Comparison of ENCODE assay signal across 27 cellular contexts in genomic region chr1:22827666-22828065, GRCh38.
DNase-seq lines count a peak whose midpoint lies in the region; ATAC-seq, FAIRE-seq and TF ChIP-seq lines count a peak whose summit lies in the region.
"Had no signal": no experiment of that assay in that cellular context is flagged by ENCODE, and none has a peak within 500 bp of the region (broad histone marks: within the 10 kb centered on the region; RNA-seq: fewer than 3 reads in every experiment).

No MANE protein-coding gene starts in this region.

- no peak overlapping the region for H2AK5ac ChIP-seq in trophoblast cell (ENCODE audit: low read length)

- H3K4ac ChIP-seq in trophoblast cell (ENCODE audit: low read depth, low read length): no peak overlapping the region

- H3K23ac ChIP-seq in trophoblast cell (ENCODE audit: low read length): no peak overlapping the region

- peaks cover 16% of the 10 kb centered on the region for H3K79me1 ChIP-seq in trophoblast cell (ENCODE audit: low read length)

- no peak for ATAC-seq in SK-N-SH treated with all-trans-retinoic acid at 6 μM for 48 hours
- ATAC-seq: activated CD8-positive, alpha-beta T cell treated with anti-CD3 and anti-CD28 coated beads for 36 hours; activated naive CD4-positive, alpha-beta T cell treated with anti-CD3 and anti-CD28 coated beads, Interleukin-2, amount 50 U/mL, for 72 hours; gastrocnemius medialis; mucosa of descending colon; stimulated activated naive B cell treated with anti-CD40 and anti-IgM and Interleukin-4, amounts not matched to agents 10 μg/mL and 1 μg/mL and 100 μg/mL, for 72 hours had no signal

- no peak for TF ChIP-seq CTCF in SK-N-SH (IDR thresholded peaks at IDR 0.05)
- no peak for TF ChIP-seq CTCF in RWPE1 (conservative IDR thresholded peaks at IDR 0.05; ENCODE audit: low read depth)
- TF ChIP-seq CTCF in hepatocyte (IDR thresholded peaks at IDR 0.05; ENCODE audit: poor library complexity): no peak
- no peak for TF ChIP-seq CTCF in GM13976 (IDR thresholded peaks at IDR 0.05; ENCODE audit: borderline replicate concordance, control extremely low read depth, extremely low read depth, insufficient read depth, missing control alignments)

- H3K9me3 ChIP-seq in SK-N-SH: no peaks in the 10 kb centered on the region
- H3K9me3 ChIP-seq in hepatocyte (ENCODE audit: low read depth): no peaks in the 10 kb centered on the region
- no peaks in the 10 kb centered on the region for H3K9me3 ChIP-seq in trophoblast cell (ENCODE audit: insufficient read depth, low read depth, low read length)
- H3K9me3 ChIP-seq: gastrocnemius medialis, MG63, mucosa of descending colon, testis had no signal

- H4K91ac ChIP-seq in trophoblast cell (ENCODE audit: low read depth, low read length): no peak overlapping the region

- 75% methylated on average over 5 of the region's 5 CpGs for WGBS in SK-N-SH (ENCODE audit: low lambda C conversion rate)
- WGBS in hepatocyte (ENCODE audit: low lambda C conversion rate, missing lambda C conversion rate): 57% methylated on average over 5 of the region's 5 CpGs
- no CpG with 5 or more reads among the region's 5 CpGs for WGBS in trophoblast cell (ENCODE audit: extremely low coverage, insufficient coverage, insufficient read length)

- peak overlapping the region; percentile 87 to 90; a peak in 3 of 4 replicates for H3K27ac ChIP-seq in SK-N-SH (ENCODE audit: low read depth in 2 of 2, low read length in 1 of 2)
- peak overlapping the region; percentile 98 for H3K27ac ChIP-seq in RWPE1
- peak overlapping the region; percentile 84 for H3K27ac ChIP-seq in hepatocyte
- no peak overlapping the region for H3K27ac ChIP-seq in trophoblast cell (ENCODE audit: low read depth, low read length)
- H3K27ac ChIP-seq: gastrocnemius medialis, SK-N-MC had no signal

- FAIRE-seq in urothelium cell line (lab: Jason Lieb, UNC): no peak
- FAIRE-seq: endometrium, GM19239 had no signal

- CTCF ChIA-PET in SK-N-SH (lab: Yijun Ruan, JAX) (interaction anchor here (1.3 to 1.8 kb wide), 2 partner anchors 9 to 15 kb away, joined by 3 to 5 read pairs; no protein-coding TSS in a partner anchor), RWPE1 (lab: Yijun Ruan, JAX) (interaction anchor here (0.5 kb wide), 1 partner anchor 1094 kb away, joined by 4 read pairs; no protein-coding TSS in a partner anchor)

- H3K4me2 ChIP-seq in SK-N-SH (peak overlapping the region; percentile 74; the same call in 1 of the 2 replicates), hepatocyte (no peak overlapping the region), trophoblast cell (ENCODE audit: low read length) (peak overlapping the region; percentile 71)

- H3K9ac ChIP-seq in SK-N-SH: peak overlapping the region; percentile 31; the same call in 1 of the 2 replicates
- H3K9ac ChIP-seq in trophoblast cell (ENCODE audit: low read length): no peak overlapping the region

- no peaks in the 10 kb centered on the region for H3K27me3 ChIP-seq in SK-N-SH (ENCODE audit: insufficient read depth)
- H3K27me3 ChIP-seq in hepatocyte: no peaks in the 10 kb centered on the region
- no peaks in the 10 kb centered on the region for H3K27me3 ChIP-seq in trophoblast cell (ENCODE audit: insufficient read depth, low read length)
- H3K27me3 ChIP-seq: gastrocnemius medialis, MG63, testis had no signal

- POLR2A ChIA-PET in SK-N-SH (lab: Yijun Ruan, JAX) (no interaction called here), RWPE1 (lab: Yijun Ruan, JAX; ENCODE audit: low non-redundant PET) (no interaction called here)

- peaks cover 6% of the 10 kb centered on the region; the same call in 1 of the 2 replicates for H3K79me2 ChIP-seq in SK-N-SH (ENCODE audit: insufficient read depth)
- H3K79me2 ChIP-seq in hepatocyte: no peaks in the 10 kb centered on the region
- H3K79me2 ChIP-seq in trophoblast cell (ENCODE audit: control insufficient read depth, insufficient read depth, low read length, poor library complexity): peaks cover 4% of the 10 kb centered on the region

- no peak overlapping the region for H4K12ac ChIP-seq in trophoblast cell (ENCODE audit: low read depth, low read length)

- 0 out of 2 replicates have a peak, but pooled peaks have one; percentile 1 for TF ChIP-seq RAD21 in SK-N-SH (IDR thresholded peaks at IDR 0.05; ENCODE audit: low read length)

- no peaks in the 10 kb centered on the region for H3K36me3 ChIP-seq in SK-N-SH (replicated peaks in 1 of 2; ENCODE audit: control insufficient read depth in 1 of 2, insufficient read depth in 2 of 2, low read length in 1 of 2)
- H3K36me3 ChIP-seq in hepatocyte (replicated peaks; ENCODE audit: insufficient read depth, low read depth): no peaks in the 10 kb centered on the region
- no peaks in the 10 kb centered on the region for H3K36me3 ChIP-seq in trophoblast cell (ENCODE audit: control insufficient read depth in 1 of 2, insufficient read depth in 2 of 2, low read length in 2 of 2)
- H3K36me3 ChIP-seq: gastrocnemius medialis, MG63 had no signal

- no peak overlapping the region for H2BK120ac ChIP-seq in trophoblast cell (ENCODE audit: insufficient read depth, low read length, poor library complexity)

- in situ Hi-C loops in GM13976 (cut with MboI; ENCODE audit: low sequenced_read_pairs, unreplicated experiment) (no loop called here), ACHN (cut with HindIII; ENCODE audit: low pct_ligation_motif_present, low pct_unique_long_range_greater_than_20kb, low sequenced_read_pairs) (no loop called here)

- no peak overlapping the region for H2BK5ac ChIP-seq in trophoblast cell (ENCODE audit: low read depth, low read length, poor library complexity)

- DNase-seq in SK-N-SH (no peak), RWPE1 (ENCODE audit: low spot score) (no peak), hepatocyte (ENCODE audit: low spot score) (no peak), trophoblast cell (no peak), GM13976 (ENCODE audit: low spot score) (no peak), ACHN (no peak), urothelium cell line (ENCODE audit: low spot score) (no peak)
- DNase-seq: activated CD8-positive, alpha-beta T cell treated with anti-CD3 and anti-CD28 coated beads for 36 hours; AML-193; CD4-positive, alpha-beta memory T cell; dermis blood vessel endothelial cell; gastrocnemius medialis; MG63; NCI-H1105 treated with DMSO at 0.1 percent for 48 hours; NCI-H345; NCI-H748 treated with DMSO at 0.1 percent for 48 hours; nephron progenitor cell; stimulated activated CD4-positive, alpha-beta T cell treated with anti-CD3 and anti-CD28 coated beads, Interleukin-15, amount 100 ng/mL, for 24 hours; stimulated activated naive B cell treated with anti-CD40 and anti-IgM and Interleukin-4, amounts not matched to agents 10 μg/mL and 1 μg/mL and 100 μg/mL, for 72 hours; T-helper 2 cell; testis had no signal

- H4K20me1 ChIP-seq in SK-N-SH (ENCODE audit: insufficient read depth) (no peaks in the 10 kb centered on the region), hepatocyte (ENCODE audit: insufficient read depth, poor library complexity, severe bottlenecking) (no peaks in the 10 kb centered on the region)

- H3K4me3 ChIP-seq in SK-N-SH (ENCODE audit: low read depth in 2 of 2, low read length in 1 of 2) (no peak overlapping the region), hepatocyte (no peak overlapping the region), trophoblast cell (ENCODE audit: low read depth, low read length) (no peak overlapping the region)
- H3K4me3 ChIP-seq: gastrocnemius medialis, MG63, mucosa of descending colon, SK-N-MC, testis had no signal

- H4K8ac ChIP-seq in trophoblast cell (ENCODE audit: low read depth, low read length): no peak overlapping the region

- TF ChIP-seq EP300 in SK-N-SH (IDR thresholded peaks at IDR 0.05; ENCODE audit: borderline replicate concordance in 1 of 2, low read depth in 1 of 2, low read length in 1 of 2): no peak

- H3K14ac ChIP-seq in trophoblast cell (ENCODE audit: low read length): no peak overlapping the region

- no peak overlapping the region for H3K18ac ChIP-seq in trophoblast cell (ENCODE audit: low read length)

- H3F3A ChIP-seq in SK-N-SH (replicated peaks; ENCODE audit: insufficient read depth): peaks cover 35% of the 10 kb centered on the region

- H2BK12ac ChIP-seq in trophoblast cell (ENCODE audit: low read length): no peak overlapping the region

- H2AFZ ChIP-seq in SK-N-SH (ENCODE audit: low read depth): no peak overlapping the region
- no peak overlapping the region for H2AFZ ChIP-seq in hepatocyte
- H2AFZ ChIP-seq in trophoblast cell (ENCODE audit: insufficient read depth, low read length, poor library complexity): no peak overlapping the region

- H3K9me2 ChIP-seq in SK-N-SH (no peaks in the 10 kb centered on the region), hepatocyte (replicated peaks; ENCODE audit: insufficient read depth) (no peaks in the 10 kb centered on the region)

- H3K4me1 ChIP-seq in SK-N-SH (ENCODE audit: control insufficient read depth in 1 of 2, insufficient read depth in 2 of 2, low read depth in 1 of 2, low read length in 1 of 2) (peaks cover 50 to 52% of the 10 kb centered on the region in 2 experiments), hepatocyte (ENCODE audit: insufficient read depth) (peaks cover 51% of the 10 kb centered on the region), trophoblast cell (ENCODE audit: control insufficient read depth in 1 of 2, insufficient read depth in 2 of 2, low read length in 2 of 2) (peaks cover 48 to 49% of the 10 kb centered on the region in 2 experiments)

TF ChIP-seq in SK-N-SH, 30 proteins besides CTCF, POLR2A, EP300 and RAD21 (continues in another document):
- TF ChIP-seq PBX3 (IDR thresholded peaks at IDR 0.05): no peak

TF ChIP-seq in SK-N-SH treated with all-trans-retinoic acid at 6 μM for 48 hours, 23 proteins besides CTCF, POLR2A, EP300 and RAD21 (continues in another document):
- no peak for TF ChIP-seq ZNF70 (CRISPR knock-in tag; IDR thresholded peaks at IDR 0.05)
- no peak for TF ChIP-seq ZFP30 (CRISPR knock-in tag; IDR thresholded peaks at IDR 0.05)
- TF ChIP-seq ZNF8 (CRISPR knock-in tag; IDR thresholded peaks at IDR 0.05): no peak
- no peak for TF ChIP-seq ISL1 (CRISPR knock-in tag; IDR thresholded peaks at IDR 0.05)
- TF ChIP-seq ZC3H10 (CRISPR knock-in tag; IDR thresholded peaks at IDR 0.05): no peak
- no peak for TF ChIP-seq PATZ1 (CRISPR knock-in tag; IDR thresholded peaks at IDR 0.05; ENCODE audit: borderline replicate concordance)
- TF ChIP-seq CSDC2 (CRISPR knock-in tag; IDR thresholded peaks at IDR 0.05): no peak
